ENCODE assay signal across 1 cellular context in the genomic region with DNA sequence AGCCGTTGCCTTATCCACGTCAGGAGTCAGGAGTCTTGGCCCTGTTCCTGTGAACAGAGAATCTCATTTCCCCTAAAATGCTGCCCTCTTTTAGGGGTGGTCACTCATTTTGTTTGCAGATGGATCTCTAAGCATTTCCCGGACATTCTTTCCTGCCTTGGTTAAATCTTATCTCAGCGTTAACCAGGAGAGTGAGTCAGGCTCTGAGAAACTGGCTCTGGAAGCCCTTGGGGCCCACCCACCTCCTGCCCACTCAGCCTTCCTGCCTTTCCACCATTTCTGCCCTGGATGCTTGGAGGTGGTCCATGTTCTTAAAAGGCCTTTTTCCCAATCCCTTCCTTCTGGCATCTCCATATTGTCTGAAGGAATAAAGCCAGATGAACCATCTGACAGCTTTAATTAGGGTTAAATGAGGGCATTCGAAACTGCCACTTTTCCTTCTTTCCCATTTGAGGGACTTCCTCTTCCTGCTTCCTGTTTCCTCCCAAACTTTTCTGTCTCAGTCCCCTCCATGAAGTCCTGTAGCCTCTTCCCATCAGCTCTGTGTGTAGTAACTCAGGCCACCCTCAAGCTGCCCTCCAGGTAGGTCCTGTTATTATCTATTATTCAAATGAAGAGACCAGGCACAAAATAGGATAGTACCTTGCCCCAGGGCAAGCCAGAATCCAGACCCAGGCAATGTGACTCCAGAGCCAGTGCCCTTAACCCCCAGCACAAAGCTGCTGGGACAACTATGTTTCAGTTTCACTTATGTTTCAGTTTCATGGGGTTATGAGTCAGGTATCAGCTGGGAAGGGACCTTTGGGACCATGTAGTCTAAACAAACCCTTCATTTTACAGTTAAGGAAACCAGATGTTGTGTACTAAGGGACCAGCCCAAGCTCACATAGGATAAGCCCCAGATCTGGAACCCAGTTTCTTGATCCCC.
TF ChIP-seq lines count a peak whose summit lies in the region.

No MANE protein-coding gene starts in this region.

TF ChIP-seq in HepG2, 621 proteins besides CTCF, POLR2A, EP300 and RAD21 (continued from another document):
- TF ChIP-seq, protein P1, sequence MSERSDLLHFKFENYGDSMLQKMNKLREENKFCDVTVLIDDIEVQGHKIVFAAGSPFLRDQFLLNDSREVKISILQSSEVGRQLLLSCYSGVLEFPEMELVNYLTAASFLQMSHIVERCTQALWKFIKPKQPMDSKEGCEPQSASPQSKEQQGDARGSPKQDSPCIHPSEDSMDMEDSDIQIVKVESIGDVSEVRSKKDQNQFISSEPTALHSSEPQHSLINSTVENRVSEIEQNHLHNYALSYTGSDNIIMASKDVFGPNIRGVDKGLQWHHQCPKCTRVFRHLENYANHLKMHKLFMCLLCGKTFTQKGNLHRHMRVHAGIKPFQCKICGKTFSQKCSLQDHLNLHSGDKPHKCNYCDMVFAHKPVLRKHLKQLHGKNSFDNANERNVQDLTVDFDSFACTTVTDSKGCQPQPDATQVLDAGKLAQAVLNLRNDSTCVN (CRISPR knock-in tag; IDR thresholded peaks at IDR 0.05; ENCODE audit: borderline replicate concordance), result no peak
- TF ChIP-seq IRF2 (CRISPR knock-in tag; IDR thresholded peaks at IDR 0.05), result peak; percentile 96
- TF ChIP-seq, protein P2, sequence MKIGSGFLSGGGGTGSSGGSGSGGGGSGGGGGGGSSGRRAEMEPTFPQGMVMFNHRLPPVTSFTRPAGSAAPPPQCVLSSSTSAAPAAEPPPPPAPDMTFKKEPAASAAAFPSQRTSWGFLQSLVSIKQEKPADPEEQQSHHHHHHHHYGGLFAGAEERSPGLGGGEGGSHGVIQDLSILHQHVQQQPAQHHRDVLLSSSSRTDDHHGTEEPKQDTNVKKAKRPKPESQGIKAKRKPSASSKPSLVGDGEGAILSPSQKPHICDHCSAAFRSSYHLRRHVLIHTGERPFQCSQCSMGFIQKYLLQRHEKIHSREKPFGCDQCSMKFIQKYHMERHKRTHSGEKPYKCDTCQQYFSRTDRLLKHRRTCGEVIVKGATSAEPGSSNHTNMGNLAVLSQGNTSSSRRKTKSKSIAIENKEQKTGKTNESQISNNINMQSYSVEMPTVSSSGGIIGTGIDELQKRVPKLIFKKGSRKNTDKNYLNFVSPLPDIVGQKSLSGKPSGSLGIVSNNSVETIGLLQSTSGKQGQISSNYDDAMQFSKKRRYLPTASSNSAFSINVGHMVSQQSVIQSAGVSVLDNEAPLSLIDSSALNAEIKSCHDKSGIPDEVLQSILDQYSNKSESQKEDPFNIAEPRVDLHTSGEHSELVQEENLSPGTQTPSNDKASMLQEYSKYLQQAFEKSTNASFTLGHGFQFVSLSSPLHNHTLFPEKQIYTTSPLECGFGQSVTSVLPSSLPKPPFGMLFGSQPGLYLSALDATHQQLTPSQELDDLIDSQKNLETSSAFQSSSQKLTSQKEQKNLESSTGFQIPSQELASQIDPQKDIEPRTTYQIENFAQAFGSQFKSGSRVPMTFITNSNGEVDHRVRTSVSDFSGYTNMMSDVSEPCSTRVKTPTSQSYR (CRISPR knock-in tag; IDR thresholded peaks at IDR 0.05; ENCODE audit: borderline replicate concordance), result no peak
- no peak for TF ChIP-seq MIXL1 (CRISPR knock-in tag; IDR thresholded peaks at IDR 0.05)
- no peak for TF ChIP-seq ATF1 (CRISPR knock-in tag; IDR thresholded peaks at IDR 0.05)
- TF ChIP-seq EZH2 (conservative IDR thresholded peaks at IDR 0.05; ENCODE audit: low read depth, low read length), result no peak
- TF ChIP-seq ZNF350 (CRISPR knock-in tag; IDR thresholded peaks at IDR 0.05; ENCODE audit: borderline replicate concordance, low read depth), result 0 out of 2 replicates have a peak, but pooled peaks have one; percentile 26
- TF ChIP-seq HNF4A (CRISPR knock-in tag; IDR thresholded peaks at IDR 0.05), result peak; percentile 82
- peak; percentile 33; the same call in 1 of the 2 replicates for TF ChIP-seq ZNF614 (CRISPR knock-in tag; IDR thresholded peaks at IDR 0.05; ENCODE audit: borderline replicate concordance)
- no peak for TF ChIP-seq SUZ12 (IDR thresholded peaks at IDR 0.05; ENCODE audit: low read depth, low read length)
- TF ChIP-seq, protein P3, sequence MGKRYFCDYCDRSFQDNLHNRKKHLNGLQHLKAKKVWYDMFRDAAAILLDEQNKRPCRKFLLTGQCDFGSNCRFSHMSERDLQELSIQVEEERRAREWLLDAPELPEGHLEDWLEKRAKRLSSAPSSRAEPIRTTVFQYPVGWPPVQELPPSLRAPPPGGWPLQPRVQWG (CRISPR knock-in tag; IDR thresholded peaks at IDR 0.05; ENCODE audit: borderline replicate concordance, low read depth), result no peak
